11 cellular contexts compared by ENCODE assay signal in genomic region chr9:135098400-135099105, GRCh38. TPM values are rescaled to one million over a fixed set of nuclear protein-coding genes. Genes with fewer than 3 reads are reported as not detected.
DNase-seq lines count a peak whose midpoint lies in the region; ATAC-seq, FAIRE-seq and TF ChIP-seq lines count a peak whose summit lies in the region.
"Had no signal": no experiment of that assay in that cellular context is flagged by ENCODE, and none has a peak within 500 bp of the region (broad histone marks: within the 10 kb centered on the region; RNA-seq: fewer than 3 reads in every experiment).

No MANE protein-coding gene starts in this region.

- no peak for TF ChIP-seq POLR2A in A549 (IDR thresholded peaks at IDR 0.05; ENCODE audit: low read length)
- TF ChIP-seq POLR2A in heart left ventricle (IDR thresholded peaks at IDR 0.05) = no peak

- POLR2A ChIA-PET in A549 (lab: Yijun Ruan, JAX) = no interaction called here
- POLR2A ChIA-PET in RWPE1 (lab: Yijun Ruan, JAX; ENCODE audit: low non-redundant PET) = no interaction called here

- 66% methylated on average over 20 of the region's 22 CpGs for WGBS in A549 (ENCODE audit: missing lambda C conversion rate)
- WGBS in GM23248 (ENCODE audit: low coverage in 1 of 2, low lambda C conversion rate in 2 of 2, missing lambda C conversion rate in 2 of 2), 2 experiments = 63 to 66% methylated on average over 22 of the region's 22 CpGs
- WGBS in heart left ventricle, 4 donors = 47 to 63% (median 55%) methylated on average over 22 of the region's 22 CpGs

- H3K9me3 ChIP-seq in A549 (no peaks in the 10 kb centered on the region), GM23248 (ENCODE audit: low read depth) (no peaks in the 10 kb centered on the region), heart left ventricle (no peaks in the 10 kb centered on the region)
- H3K9me3 ChIP-seq: HAP-1, spleen had no signal

- TF ChIP-seq CTCF in A549 (IDR thresholded peaks at IDR 0.05) = no peak
- TF ChIP-seq CTCF in RWPE1 (conservative IDR thresholded peaks at IDR 0.05; ENCODE audit: low read depth) = no peak
- TF ChIP-seq CTCF in heart left ventricle (IDR thresholded peaks at IDR 0.05) = no peak

- TF ChIP-seq EP300 in A549 (IDR thresholded peaks at IDR 0.05) = no peak

- H3K27ac ChIP-seq in A549 (no peak overlapping the region), GM23248 (no peak overlapping the region), RWPE1 (no peak overlapping the region), heart left ventricle (no peak overlapping the region)
- H3K27ac ChIP-seq: spleen had no signal

- H3K9me2 ChIP-seq in GM23248 (ENCODE audit: insufficient read depth) = no peaks in the 10 kb centered on the region

- TF ChIP-seq RAD21 in A549 (conservative IDR thresholded peaks at IDR 0.05 in 1 of 2, IDR thresholded peaks at IDR 0.05 in 1 of 2) = no peak

- CTCF ChIA-PET in A549 (lab: Yijun Ruan, JAX) (interaction anchor here (0.9 to 7.6 kb wide), 5 partner anchors 11 to 342 kb away, joined by 3 to 39 read pairs (median 3); partner anchors contain the start of gene OLFM1), RWPE1 (lab: Yijun Ruan, JAX) (interaction anchor here (1.2 kb wide), 1 partner anchor 12 kb away, joined by 3 read pairs; no protein-coding TSS in a partner anchor)

- H3K4me2 ChIP-seq in A549 (no peak overlapping the region), GM23248 (ENCODE audit: unreplicated experiment) (no peak overlapping the region)

- no peak overlapping the region for H3K9ac ChIP-seq in GM23248

- H2AFZ ChIP-seq in GM23248 = no peak overlapping the region

- no peak overlapping the region for H3K4me3 ChIP-seq in A549
- no peak overlapping the region for H3K4me3 ChIP-seq in GM23248
- H3K4me3 ChIP-seq in heart left ventricle = no peak overlapping the region
- H3K4me3 ChIP-seq: HAP-1, spleen had no signal

- no peaks in the 10 kb centered on the region for H3K9me3 Mint-ChIP-seq in activated T-helper 17 cell treated with anti-CD3 and anti-CD28 coated beads, Interleukin-2, amount 50 U/mL, for 72 hours

- FAIRE-seq in A549 (lab: Jason Lieb, UNC) (no peak), GM19239 (lab: Jason Lieb, UNC) (no peak)

- no peaks in the 10 kb centered on the region for H3K27me3 ChIP-seq in GM23248 (replicated peaks; ENCODE audit: insufficient read depth)
- H3K27me3 ChIP-seq in heart left ventricle = peaks cover 0 to 9% (median 0%) of the 10 kb centered on the region in 9 donors

- no peaks in the 10 kb centered on the region for H3F3A ChIP-seq in GM23248 (ENCODE audit: insufficient read depth)

- intact Hi-C loops in heart left ventricle (cut with DNase I) = no loop called here

- H3K36me3 Mint-ChIP-seq in activated T-helper 17 cell treated with anti-CD3 and anti-CD28 coated beads, Interleukin-2, amount 50 U/mL, for 72 hours (ENCODE audit: low read depth) = no peaks in the 10 kb centered on the region

- H3K36me3 ChIP-seq in GM23248 (ENCODE audit: low read depth) (no peaks in the 10 kb centered on the region), heart left ventricle (peaks cover 0 to 10% (median 0%) of the 10 kb centered on the region in 9 donors)
- H3K36me3 ChIP-seq: HAP-1 had no signal

- no peaks in the 10 kb centered on the region for H4K20me1 ChIP-seq in GM23248 (ENCODE audit: insufficient read depth)

- H3K27me3 Mint-ChIP-seq in activated T-helper 17 cell treated with anti-CD3 and anti-CD28 coated beads, Interleukin-2, amount 50 U/mL, for 72 hours = peaks cover 36% of the 10 kb centered on the region

- H3K4me1 Mint-ChIP-seq in activated T-helper 17 cell treated with anti-CD3 and anti-CD28 coated beads, Interleukin-2, amount 50 U/mL, for 72 hours = no peaks in the 10 kb centered on the region

- in situ Hi-C loops in GM23248 (cut with MboI) = no loop called here

- DNase-seq in A549 (ENCODE audit: low read depth in 1 of 2, low spot score in 1 of 2) (no peak), GM23248 (peak; percentile 38), RWPE1 (ENCODE audit: low spot score) (peak; percentile 65), heart left ventricle (peak in 2 of 5 donors; percentile 46 to 54), GM19239 (ENCODE audit: insufficient read length, low spot score) (no peak), NOMO-1 treated with DMSO at 0.1 percent for 48 hours (lab: John Stamatoyannopoulos, UW; ENCODE audit: unreplicated experiment) (no peak)
- DNase-seq: NCI-H526 treated with DMSO at 0.1 percent for 48 hours, spleen had no signal

- no peaks in the 10 kb centered on the region for H3K4me1 ChIP-seq in A549
- H3K4me1 ChIP-seq in GM23248 (ENCODE audit: insufficient read depth) = no peaks in the 10 kb centered on the region
- peaks cover 0 to 12% (median 7%) of the 10 kb centered on the region in 12 donors for H3K4me1 ChIP-seq in heart left ventricle
- H3K4me1 ChIP-seq: HAP-1 had no signal

- ATAC-seq in A549 (0 out of 6 replicates have a peak, but pooled peaks of 1 of the 2 experiments have one; percentile 35), heart left ventricle (peak in 3 of 4 donors; percentile 37 to 49 (median 48)), HG02884 (IDR thresholded peaks at IDR 0.05; ENCODE audit: unreplicated experiment) (no peak)
- ATAC-seq in activated T-helper 17 cell treated with anti-CD3 and anti-CD28 coated beads, Interleukin-2, amount 50 U/mL, for 72 hours (replicated peaks) = no peak

- H3K27ac Mint-ChIP-seq in activated T-helper 17 cell treated with anti-CD3 and anti-CD28 coated beads, Interleukin-2, amount 50 U/mL, for 72 hours = no peak overlapping the region

- H3K79me2 ChIP-seq in GM23248 (ENCODE audit: insufficient read depth) = no peaks in the 10 kb centered on the region

- H3K4me3 Mint-ChIP-seq in activated T-helper 17 cell treated with anti-CD3 and anti-CD28 coated beads, Interleukin-2, amount 50 U/mL, for 72 hours = no peak overlapping the region

TF ChIP-seq in A549, 52 proteins besides CTCF, POLR2A, EP300 and RAD21:
- no peak for TF ChIP-seq EHMT2 (IDR thresholded peaks at IDR 0.05; ENCODE audit: low read depth)
- TF ChIP-seq REST (IDR thresholded peaks at IDR 0.05) = peak; percentile 84
TF ChIP-seq in A549: peak in this region for 1.

RNA-seq across cellular contexts. Expression of gene OLFM1, which starts 11.1 kb away (rescaled TPM):
- polyA plus RNA-seq in A549 (2011; rRNA removed) (2.7 and 3.6 TPM in 2 replicates), A549 (2017; fragmentation: RNase III; extraction: RNeasy Plus Mini Kit Qiagen cat#74134 plus additional on column Dnase treatment) (8.0 to 11.4 TPM (median 10.5 TPM) in 3 replicates), GM23248 (2016; fragmentation: Nextera tagmentation; extraction: Ambion mirVana) (31.4 TPM in 2 replicates), heart left ventricle (1 to 10 TPM; 6.5 to 8.2 TPM)
- polyA plus RNA-seq in A549 (2012; cell fraction: cytosol; rRNA removed) = 3.2 and 4.3 TPM in 2 replicates
- polyA plus RNA-seq in A549 (2012; cell fraction: nucleus; rRNA removed) = 3.4 and 3.8 TPM in 2 replicates
- polyA minus RNA-seq in A549 (2011; rRNA and poly(A)+ RNA removed) = 1.8 and 2.0 TPM in 2 replicates
- 17.0 and 18.6 TPM in 2 replicates for total RNA-seq in GM23248 (2014; rRNA removed; shearing (Covaris generic))
- 10 to 100 TPM in 3 of 9 donors, 1 to 10 TPM in 6; 3.5 to 11.8 (median 8.1) TPM for total RNA-seq in heart left ventricle
- total RNA-seq in activated T-helper 17 cell treated with anti-CD3 and anti-CD28 coated beads, Interleukin-2, amount 50 U/mL, for 72 hours = under 1 TPM in 1 of 2 donors, not detected in 1; 0.32 TPM

Comparison
In these comparisons a context has a peak if more than half of its experiments do, and no peak if none do; other contexts are left out.
1. ATAC-seq: peak in heart left ventricle (3 of 4); none in activated T-helper 17 cell treated with anti-CD3 and anti-CD28 coated beads, Interleukin-2, amount 50 U/mL, for 72 hours (single experiment) and HG02884 (single experiment).
2. DNase-seq: peak in GM23248 (single experiment) and RWPE1 (single experiment); none in A549 (0 of 2), GM19239 (single experiment) and NOMO-1 treated with DMSO at 0.1 percent for 48 hours (single experiment).